ENCODE assay signal across 17 cellular contexts in genomic region chr6:39760246-39760952, GRCh38. TPM values are rescaled to one million over a fixed set of nuclear protein-coding genes. Genes with fewer than 3 reads are reported as not detected.
A peak's percentile ranks its signal among the peaks of the same experiment; 100 is the strongest.
DNase-seq lines count a peak whose midpoint lies in the region; ATAC-seq, FAIRE-seq and TF ChIP-seq lines count a peak whose summit lies in the region.
"Had no signal": no experiment of that assay in that cellular context is flagged by ENCODE, and none has a peak within 500 bp of the region (broad histone marks: within the 10 kb centered on the region; RNA-seq: fewer than 3 reads in every experiment).

No MANE protein-coding gene starts in this region.

- no peak overlapping the region for H3K4me3 Mint-ChIP-seq in astrocyte (ENCODE audit: unreplicated experiment)
- H3K4me3 Mint-ChIP-seq: CD8-positive, alpha-beta memory T cell; GM23338 had no signal

- H4K20me1 ChIP-seq in astrocyte (ENCODE audit: insufficient read depth, low read length) = no peaks in the 10 kb centered on the region
- H4K20me1 ChIP-seq: BLaER1 had no signal

- H3K4me1 ChIP-seq in right atrium auricular region (peaks cover 0 to 9% of the 10 kb centered on the region in 2 donors), astrocyte (ENCODE audit: insufficient read depth, low read length) (no peaks in the 10 kb centered on the region), testis (peaks cover 8% of the 10 kb centered on the region)
- H3K4me1 ChIP-seq: BLaER1, Caco-2 had no signal

- TF ChIP-seq POLR2A in testis (IDR thresholded peaks at IDR 0.05) = no peak

- H2AFZ ChIP-seq in astrocyte (ENCODE audit: low read depth, low read length) = no peak overlapping the region
- H2AFZ ChIP-seq: GM23338 had no signal

- H3K27me3 ChIP-seq in right atrium auricular region = no peaks in the 10 kb centered on the region
- peaks cover 3% of the 10 kb centered on the region for H3K27me3 ChIP-seq in astrocyte (ENCODE audit: insufficient read depth, low read length)
- H3K27me3 ChIP-seq in testis = no peaks in the 10 kb centered on the region
- H3K27me3 ChIP-seq: BLaER1 had no signal

- FAIRE-seq in astrocyte (lab: Jason Lieb, UNC) (no peak), GM19239 (lab: Jason Lieb, UNC) (no peak)

- H3K79me2 ChIP-seq in astrocyte (ENCODE audit: insufficient read depth, low read length) = no peaks in the 10 kb centered on the region

- no peak overlapping the region for H3K9ac ChIP-seq in astrocyte (ENCODE audit: low read length)
- H3K9ac ChIP-seq: BLaER1 had no signal

- no peak overlapping the region for H3K27ac ChIP-seq in right atrium auricular region
- no peak overlapping the region for H3K27ac ChIP-seq in astrocyte (ENCODE audit: low read depth, low read length)
- H3K27ac ChIP-seq in testis = no peak overlapping the region
- H3K27ac ChIP-seq: 22Rv1, BLaER1 had no signal

- H3K9me3 Mint-ChIP-seq in astrocyte (ENCODE audit: unreplicated experiment) = peaks cover 4% of the 10 kb centered on the region
- H3K9me3 Mint-ChIP-seq: GM23338 had no signal

- intact Hi-C loops in Right ventricle myocardium inferior (cut with DNase I) (no loop called here), sciatic nerve (cut with DNase I) (no loop called here), testis (cut with DNase I; ENCODE audit: low total_unique reads) (no loop called here)

- no peak for TF ChIP-seq CTCF in right atrium auricular region (IDR thresholded peaks at IDR 0.05)
- TF ChIP-seq CTCF in astrocyte (IDR thresholded peaks at IDR 0.05; ENCODE audit: insufficient read depth, low read depth, low read length) = no peak
- TF ChIP-seq CTCF in fibroblast of the aortic adventitia (IDR thresholded peaks at IDR 0.05; ENCODE audit: insufficient read depth, low read length) = no peak
- no peak for TF ChIP-seq CTCF in testis (IDR thresholded peaks at IDR 0.05)

- H3K4me1 Mint-ChIP-seq in astrocyte (ENCODE audit: low read depth, unreplicated experiment) = peaks cover 2% of the 10 kb centered on the region
- H3K4me1 Mint-ChIP-seq: CD8-positive, alpha-beta memory T cell; GM23338 had no signal

- DNase-seq in Right ventricle myocardium inferior (ENCODE audit: missing footprints) (no peak), right atrium auricular region (ENCODE audit: low spot score) (no peak), astrocyte (ENCODE audit: low read depth) (peak; percentile 10), fibroblast of the aortic adventitia (ENCODE audit: low read depth) (peak; percentile 28), sciatic nerve (ENCODE audit: low spot score) (no peak), testis (no peak), GM19239 (ENCODE audit: insufficient read length, low spot score) (no peak), NCI-H524 (lab: John Stamatoyannopoulos, UW) (no peak)
- DNase-seq: AML-193; Caco-2; CD8-positive, alpha-beta memory T cell; DMS53; H7; IMR-90 had no signal

- H3K4me2 ChIP-seq in astrocyte (ENCODE audit: low read length) = no peak overlapping the region
- H3K4me2 ChIP-seq: BLaER1, GM23338 had no signal

- no peaks in the 10 kb centered on the region for H3K36me3 ChIP-seq in right atrium auricular region
- H3K36me3 ChIP-seq in astrocyte (ENCODE audit: insufficient read depth, low read length) = no peaks in the 10 kb centered on the region
- no peaks in the 10 kb centered on the region for H3K36me3 ChIP-seq in testis (ENCODE audit: low read depth, missing control alignments)
- H3K36me3 ChIP-seq: BLaER1 had no signal

- H3K36me3 Mint-ChIP-seq in astrocyte (ENCODE audit: low read depth, unreplicated experiment) = no peaks in the 10 kb centered on the region
- H3K36me3 Mint-ChIP-seq: CD8-positive, alpha-beta memory T cell had no signal

- H3K4me3 ChIP-seq in right atrium auricular region (no peak overlapping the region), astrocyte (ENCODE audit: insufficient read depth, low read depth, low read length) (no peak overlapping the region), fibroblast of the aortic adventitia (ENCODE audit: low read depth, low read length) (no peak overlapping the region), testis (no peak overlapping the region)
- H3K4me3 ChIP-seq: BLaER1, GM23338 had no signal

- H3K27me3 Mint-ChIP-seq in astrocyte (ENCODE audit: low read depth, unreplicated experiment) = peaks cover 7% of the 10 kb centered on the region

- H3K9me3 ChIP-seq in right atrium auricular region = no peaks in the 10 kb centered on the region
- no peaks in the 10 kb centered on the region for H3K9me3 ChIP-seq in astrocyte (ENCODE audit: insufficient read depth, low read depth, low read length)
- no peaks in the 10 kb centered on the region for H3K9me3 ChIP-seq in testis
- H3K9me3 ChIP-seq: BLaER1, Caco-2 had no signal

- H3K27ac Mint-ChIP-seq in astrocyte (ENCODE audit: unreplicated experiment) = no peak overlapping the region
- H3K27ac Mint-ChIP-seq: CD8-positive, alpha-beta memory T cell; GM23338 had no signal

- ATAC-seq in Right ventricle myocardium inferior (peak; percentile 71), sciatic nerve (peak; percentile 80)
- ATAC-seq: GM23338 had no signal

- WGBS in testis, 2 donors = 38 to 51% methylated on average over 3 of the region's 3 CpGs

RNA-seq across cellular contexts. Expression of gene DAAM2, which starts 31.8 kb away (rescaled TPM):
- total RNA-seq in Right ventricle myocardium inferior = 14.7 TPM
- 1 to 10 TPM; 8.3 to 9.7 TPM for total RNA-seq in right atrium auricular region
- total RNA-seq in astrocyte = 38.4 and 50.3 TPM in 2 replicates
- 3.4 and 11.5 TPM in 2 replicates for total RNA-seq in fibroblast of the aortic adventitia (ENCODE audit: low replicate concordance)
- total RNA-seq in sciatic nerve = 61.9 TPM
- 10 to 100 TPM; 64.5 to 66.1 TPM for total RNA-seq in testis
- polyA plus RNA-seq in testis (ENCODE audit: insufficient read depth, low read depth, low replicate concordance) = 37.4 TPM
- total RNA-seq: Caco-2; CD8-positive, alpha-beta memory T cell had no signal
- polyA plus RNA-seq: CD8-positive, alpha-beta memory T cell had no signal

RNA-seq across cellular contexts. Expression of gene KIF6, which starts 35.2 kb away (rescaled TPM):
- total RNA-seq in Right ventricle myocardium inferior (0.16 TPM), right atrium auricular region (not detected), astrocyte (1.2 and 2.0 TPM in 2 replicates), fibroblast of the aortic adventitia (ENCODE audit: low replicate concordance) (0.08 and 0.27 TPM in 2 replicates), sciatic nerve (0.53 TPM), testis (1 to 10 TPM; 4.2 to 6.3 TPM)
- 12.0 TPM for polyA plus RNA-seq in testis (ENCODE audit: insufficient read depth, low read depth, low replicate concordance)
- total RNA-seq: Caco-2 had no signal

Comparison
In these comparisons a context has a peak if more than half of its experiments do, and no peak if none do; other contexts are left out.
1. DNase-seq: peak in astrocyte (single experiment) and fibroblast of the aortic adventitia (single experiment); none in Right ventricle myocardium inferior (single experiment), right atrium auricular region (single experiment), sciatic nerve (single experiment), testis (single experiment), GM19239 (single experiment) and NCI-H524 (0 of 2).